Comparison of ENCODE assay signal across 24 cellular contexts in genomic region chr4:80225628-80226027, GRCh38. TPM values are rescaled to one million over a fixed set of nuclear protein-coding genes. Genes with fewer than 3 reads are reported as not detected.
"Had no signal": no experiment of that assay in that cellular context is flagged by ENCODE, and none has a peak within 500 bp of the region (broad histone marks: within the 10 kb centered on the region; RNA-seq: fewer than 3 reads in every experiment).

No MANE protein-coding gene starts in this region.

- H3K4me3 ChIP-seq: body of pancreas, colonic mucosa, hepatocyte, lung, right lobe of liver, thoracic aorta, upper lobe of right lung had no signal

- ATAC-seq: activated CD4-positive, alpha-beta T cell treated with anti-CD3 and anti-CD28 coated beads for 36 hours; activated CD8-positive, alpha-beta memory T cell treated with anti-CD3 and anti-CD28 coated beads, Interleukin-2, amount 10 ng/mL, durations not matched to agents 7 days and 5 days; body of pancreas; natural killer cell treated with Interleukin-12 subunit alpha and Interleukin-12 subunit beta and Interleukin-15 and Interleukin-18, amount 100 ng/mL, for 72 hours; right lobe of liver; stimulated activated effector memory CD8-positive, alpha-beta T cell treated with anti-CD3 and anti-CD28 coated beads, Interleukin-12 subunit alpha, Interleukin-12 subunit beta, amount 100 ng/mL, for 72 hours; upper lobe of right lung; WTC11 had no signal

- H3K27ac Mint-ChIP-seq: activated CD4-positive, alpha-beta memory T cell treated with anti-CD3 and anti-CD28 coated beads, Interleukin-2, amount 10 ng/mL, durations not matched to agents 7 days and 5 days; activated CD4-positive, alpha-beta T cell treated with anti-CD3 and anti-CD28 coated beads for 36 hours; activated CD8-positive, alpha-beta memory T cell treated with anti-CD3 and anti-CD28 coated beads, Interleukin-2, amount 10 ng/mL, durations not matched to agents 7 days and 5 days; activated naive CD8-positive, alpha-beta T cell; endodermal cell; mesothelial cell of epicardium; natural killer cell treated with Interleukin-12 subunit alpha and Interleukin-12 subunit beta and Interleukin-15 and Interleukin-18, amount 100 ng/mL, for 72 hours; stimulated activated effector memory CD8-positive, alpha-beta T cell treated with anti-CD3 and anti-CD28 coated beads, Interleukin-12 subunit alpha, Interleukin-12 subunit beta, amount 100 ng/mL, for 72 hours; WTC11 had no signal

- H3K4me2 ChIP-seq: hepatocyte had no signal

- H3K4me3 Mint-ChIP-seq: activated CD4-positive, alpha-beta memory T cell treated with anti-CD3 and anti-CD28 coated beads, Interleukin-2, amount 10 ng/mL, durations not matched to agents 7 days and 5 days; activated CD4-positive, alpha-beta T cell treated with anti-CD3 and anti-CD28 coated beads for 36 hours; activated CD8-positive, alpha-beta memory T cell treated with anti-CD3 and anti-CD28 coated beads, Interleukin-2, amount 10 ng/mL, durations not matched to agents 7 days and 5 days; activated naive CD8-positive, alpha-beta T cell; endodermal cell; mesothelial cell of epicardium; natural killer cell treated with Interleukin-12 subunit alpha and Interleukin-12 subunit beta and Interleukin-15 and Interleukin-18, amount 100 ng/mL, for 72 hours; stimulated activated effector memory CD8-positive, alpha-beta T cell treated with anti-CD3 and anti-CD28 coated beads, Interleukin-12 subunit alpha, Interleukin-12 subunit beta, amount 100 ng/mL, for 72 hours; WTC11 had no signal

- DNase-seq: activated CD4-positive, alpha-beta memory T cell treated with anti-CD3 and anti-CD28 coated beads, Interleukin-2, amount 10 ng/mL, durations not matched to agents 7 days and 5 days; activated CD4-positive, alpha-beta T cell treated with anti-CD3 and anti-CD28 coated beads for 36 hours; activated CD8-positive, alpha-beta memory T cell treated with anti-CD3 and anti-CD28 coated beads, Interleukin-2, amount 10 ng/mL, durations not matched to agents 7 days and 5 days; amygdala; body of pancreas; central memory CD4-positive, alpha-beta T cell; colonic mucosa; endodermal cell; erythroblast; right lobe of liver; stimulated activated CD4-positive, alpha-beta T cell treated with anti-CD3 and anti-CD28 coated beads, Interleukin-4, amount 100 ng/mL, for 24 hours; T-helper 2 cell; upper lobe of right lung had no signal

- H3K79me2 ChIP-seq: hepatocyte, parathyroid adenoma had no signal

- H3K9me3 Mint-ChIP-seq: activated CD4-positive, alpha-beta memory T cell treated with anti-CD3 and anti-CD28 coated beads, Interleukin-2, amount 10 ng/mL, durations not matched to agents 7 days and 5 days; endodermal cell; mesothelial cell of epicardium; natural killer cell treated with Interleukin-12 subunit alpha and Interleukin-12 subunit beta and Interleukin-15 and Interleukin-18, amount 100 ng/mL, for 72 hours; stimulated activated effector memory CD8-positive, alpha-beta T cell treated with anti-CD3 and anti-CD28 coated beads, Interleukin-12 subunit alpha, Interleukin-12 subunit beta, amount 100 ng/mL, for 72 hours; WTC11 had no signal

- H3K27me3 ChIP-seq: body of pancreas, colonic mucosa had no signal

- H3K36me3 ChIP-seq: colonic mucosa, neutrophil, right lobe of liver, thoracic aorta, upper lobe of right lung had no signal

- H3K36me3 Mint-ChIP-seq: activated CD8-positive, alpha-beta memory T cell treated with anti-CD3 and anti-CD28 coated beads, Interleukin-2, amount 10 ng/mL, durations not matched to agents 7 days and 5 days; activated naive CD8-positive, alpha-beta T cell; mesothelial cell of epicardium; natural killer cell treated with Interleukin-12 subunit alpha and Interleukin-12 subunit beta and Interleukin-15 and Interleukin-18, amount 100 ng/mL, for 72 hours; stimulated activated effector memory CD8-positive, alpha-beta T cell treated with anti-CD3 and anti-CD28 coated beads, Interleukin-12 subunit alpha, Interleukin-12 subunit beta, amount 100 ng/mL, for 72 hours; WTC11 had no signal

- H3K4me1 Mint-ChIP-seq: activated CD4-positive, alpha-beta memory T cell treated with anti-CD3 and anti-CD28 coated beads, Interleukin-2, amount 10 ng/mL, durations not matched to agents 7 days and 5 days; activated CD4-positive, alpha-beta T cell treated with anti-CD3 and anti-CD28 coated beads for 36 hours; activated CD8-positive, alpha-beta memory T cell treated with anti-CD3 and anti-CD28 coated beads, Interleukin-2, amount 10 ng/mL, durations not matched to agents 7 days and 5 days; endodermal cell; mesothelial cell of epicardium; stimulated activated effector memory CD8-positive, alpha-beta T cell treated with anti-CD3 and anti-CD28 coated beads, Interleukin-12 subunit alpha, Interleukin-12 subunit beta, amount 100 ng/mL, for 72 hours; WTC11 had no signal

- H3K4me1 ChIP-seq: body of pancreas, colonic mucosa, parathyroid adenoma, right lobe of liver, upper lobe of right lung had no signal

- H3K9ac ChIP-seq: parathyroid adenoma had no signal

- FAIRE-seq: islet of Langerhans had no signal

- H2AFZ ChIP-seq: hepatocyte, parathyroid adenoma had no signal

- H3K9me3 ChIP-seq: body of pancreas, colonic mucosa, neutrophil, right lobe of liver, thoracic aorta, upper lobe of right lung had no signal

- H3K27ac ChIP-seq: body of pancreas, colonic mucosa, hepatocyte, neutrophil, parathyroid adenoma, right lobe of liver, thoracic aorta, upper lobe of right lung had no signal

RNA-seq across cellular contexts. Expression of gene PRDM8, which starts 28.3 kb away (rescaled TPM):
- total RNA-seq: endodermal cell, WTC11 had no signal

RNA-seq across cellular contexts. Expression of gene FGF5, which starts 40.8 kb away (rescaled TPM):
- total RNA-seq: activated CD4-positive, alpha-beta memory T cell treated with anti-CD3 and anti-CD28 coated beads, Interleukin-2, amount 10 ng/mL, durations not matched to agents 7 days and 5 days; activated CD4-positive, alpha-beta T cell treated with anti-CD3 and anti-CD28 coated beads for 36 hours; activated CD8-positive, alpha-beta memory T cell treated with anti-CD3 and anti-CD28 coated beads, Interleukin-2, amount 10 ng/mL, durations not matched to agents 7 days and 5 days; body of pancreas; hepatocyte; natural killer cell treated with Interleukin-12 subunit alpha and Interleukin-12 subunit beta and Interleukin-15 and Interleukin-18, amount 100 ng/mL, for 72 hours; right lobe of liver; thoracic aorta; upper lobe of right lung; WTC11 had no signal
- polyA plus RNA-seq: lung had no signal
